Comparison of ENCODE assay signal across 8 cellular contexts in genomic region chr20:22684072-22684762, GRCh38.
DNase-seq lines count a peak whose midpoint lies in the region; ATAC-seq and TF ChIP-seq lines count a peak whose summit lies in the region.

No MANE protein-coding gene starts in this region.

- TF ChIP-seq CTCF in SU-DHL-6 (IDR thresholded peaks at IDR 0.05; ENCODE audit: insufficient read depth, low read length, poor library complexity, severe bottlenecking) (peak; percentile 62), mucosa of descending colon (IDR thresholded peaks at IDR 0.05) (peak; percentile 58), uterus (IDR thresholded peaks at IDR 0.05) (peak; percentile 64 to 74 (median 68))

- H3F3A ChIP-seq in SU-DHL-6 (ENCODE audit: insufficient read depth), result no peaks in the 10 kb centered on the region

- no peak overlapping the region for H3K9ac ChIP-seq in SU-DHL-6 (ENCODE audit: low read length)

- no peaks in the 10 kb centered on the region for H3K79me2 ChIP-seq in SU-DHL-6 (ENCODE audit: insufficient read depth, low read length)

- H3K36me3 ChIP-seq in HAP-1 (replicated peaks) (no peaks in the 10 kb centered on the region), SU-DHL-6 (ENCODE audit: low read length) (no peaks in the 10 kb centered on the region), mucosa of descending colon (ENCODE audit: low read depth) (no peaks in the 10 kb centered on the region), uterus (no peaks in the 10 kb centered on the region)

- H3K9me3 ChIP-seq in HAP-1, result no peaks in the 10 kb centered on the region
- no peaks in the 10 kb centered on the region for H3K9me3 ChIP-seq in SU-DHL-6 (ENCODE audit: insufficient read depth, low read length)
- H3K9me3 ChIP-seq in mucosa of descending colon, result no peaks in the 10 kb centered on the region
- H3K9me3 ChIP-seq in uterus, result no peaks in the 10 kb centered on the region

- in situ Hi-C loops in HAP-1 (cut with MboI; ENCODE audit: low sequenced_read_pairs), result loop anchor here (10.0 kb wide), 1 partner anchor 349 kb away; no protein-coding TSS in a partner anchor

- ATAC-seq in esophagus mucosa, result peak; percentile 74
- ATAC-seq in mucosa of descending colon, result peak; percentile 82

- H3K27ac ChIP-seq in SU-DHL-6 (ENCODE audit: low read depth, low read length) (no peak overlapping the region), uterus (no peak overlapping the region)

- no peaks in the 10 kb centered on the region for H3K9me2 ChIP-seq in SU-DHL-6 (replicated peaks; ENCODE audit: insufficient read depth, low read length)

- DNase-seq in stimulated activated CD4-positive, alpha-beta T cell treated with anti-CD3 and anti-CD28 coated beads, Interleukin-12 subunit alpha, Interleukin-12 subunit beta, amount 100 ng/mL, for 24 hours (ENCODE audit: low read depth in 2 of 2), result peak; percentile 2 to 13
- no peak for DNase-seq in stimulated activated CD4-positive, alpha-beta T cell treated with anti-CD3 and anti-CD28 coated beads, Interleukin-4, amount 100 ng/mL, for 4 hours
- DNase-seq in HAP-1 (ENCODE audit: low spot score in 2 of 2), result peak; percentile 32 to 56
- peak; percentile 78 for DNase-seq in NAMALWA (ENCODE audit: low spot score)
- peak in 2 of 3 donors; percentile 70 to 78 for DNase-seq in mucosa of descending colon
- peak; percentile 32 to 59 for DNase-seq in uterus

- H3K4me2 ChIP-seq in SU-DHL-6 (ENCODE audit: low read depth, low read length, poor library complexity, severe bottlenecking), result no peak overlapping the region

- TF ChIP-seq POLR2A in uterus (IDR thresholded peaks at IDR 0.05), result no peak

- no peaks in the 10 kb centered on the region for H4K20me1 ChIP-seq in SU-DHL-6 (ENCODE audit: low read depth, low read length)

- H3K27me3 ChIP-seq in HAP-1 (ENCODE audit: low read depth), result no peaks in the 10 kb centered on the region
- no peaks in the 10 kb centered on the region for H3K27me3 ChIP-seq in SU-DHL-6 (ENCODE audit: low read length)
- H3K27me3 ChIP-seq in uterus, result no peaks in the 10 kb centered on the region

- H3K4me1 ChIP-seq in HAP-1 (no peaks in the 10 kb centered on the region), mucosa of descending colon (ENCODE audit: low read depth) (no peaks in the 10 kb centered on the region), uterus (no peaks in the 10 kb centered on the region)

- H2AFZ ChIP-seq in SU-DHL-6 (ENCODE audit: low read depth, low read length, severe bottlenecking), result no peak overlapping the region

- H3K4me3 ChIP-seq in HAP-1 (no peak overlapping the region), SU-DHL-6 (ENCODE audit: insufficient read depth, low read length, poor library complexity, severe bottlenecking) (no peak overlapping the region), mucosa of descending colon (no peak overlapping the region), uterus (no peak overlapping the region)

- intact Hi-C loops in mucosa of descending colon (cut with DNase I, micrococcal nuclease) (loop anchor here (2.0 to 5.0 kb wide), 2 partner anchors 345 to 347 kb away; no protein-coding TSS in a partner anchor), uterus (cut with DNase I; ENCODE audit: low total_unique reads) (loop anchor here (10.0 kb wide), 1 partner anchor 349 kb away; no protein-coding TSS in a partner anchor)

Comparison
In these comparisons a context has a peak if more than half of its experiments do, and no peak if none do; other contexts are left out.
1. DNase-seq: peak in stimulated activated CD4-positive, alpha-beta T cell treated with anti-CD3 and anti-CD28 coated beads, Interleukin-12 subunit alpha, Interleukin-12 subunit beta, amount 100 ng/mL, for 24 hours (2 of 2), HAP-1 (2 of 2), NAMALWA (single experiment), mucosa of descending colon (2 of 3) and uterus (2 of 2); none in stimulated activated CD4-positive, alpha-beta T cell treated with anti-CD3 and anti-CD28 coated beads, Interleukin-4, amount 100 ng/mL, for 4 hours (0 of 2).
2. Peak in every context shown above with its lines, with median percentiles within 50 percentile points of each other: CTCF ChIP-seq.